In genomic region chr14:64971452-64971889, GRCh38 we compare ENCODE assay signal across 7 cellular contexts. TPM values are rescaled to one million over a fixed set of nuclear protein-coding genes. Genes with fewer than 3 reads are reported as not detected.
DNase-seq lines count a peak whose midpoint lies in the region; ATAC-seq, FAIRE-seq and TF ChIP-seq lines count a peak whose summit lies in the region.

No MANE protein-coding gene starts in this region.

- no peaks in the 10 kb centered on the region for H3K9me1 ChIP-seq in keratinocyte (ENCODE audit: control insufficient read depth, extremely low read depth, insufficient read depth, low read length)

- H3K27ac Mint-ChIP-seq in activated naive CD4-positive, alpha-beta T cell treated with anti-CD3 and anti-CD28 coated beads, Interleukin-2, amount 50 U/mL, for 24 hours: peak overlapping the region; percentile 41
- peak overlapping the region; percentile 14 for H3K27ac Mint-ChIP-seq in stimulated activated naive B cell treated with anti-CD40 and anti-IgM and Interleukin-4, amounts not matched to agents 10 μg/mL and 1 μg/mL and 100 μg/mL, for 72 hours

- no peaks in the 10 kb centered on the region for H3K79me2 ChIP-seq in keratinocyte (ENCODE audit: control insufficient read depth, insufficient read depth, low read length)

- peak overlapping the region; percentile 69 for H3K4me2 ChIP-seq in keratinocyte (ENCODE audit: control insufficient read depth, extremely low read depth, insufficient read depth, low read depth, low read length)

- no peaks in the 10 kb centered on the region for H3K36me3 Mint-ChIP-seq in activated naive CD4-positive, alpha-beta T cell treated with anti-CD3 and anti-CD28 coated beads, Interleukin-2, amount 50 U/mL, for 24 hours
- H3K36me3 Mint-ChIP-seq in stimulated activated naive B cell treated with anti-CD40 and anti-IgM and Interleukin-4, amounts not matched to agents 10 μg/mL and 1 μg/mL and 100 μg/mL, for 72 hours: peaks cover 2 to 3% of the 10 kb centered on the region in 2 donors

- FAIRE-seq in HTR-8/SVneo (lab: Jason Lieb, UNC): no peak
- no peak for FAIRE-seq in keratinocyte (lab: Jason Lieb, UNC)

- DNase-seq in HTR-8/SVneo (ENCODE audit: insufficient read length, low spot score) (peak; percentile 60), keratinocyte (ENCODE audit: low read depth, low spot score) (no peak), SIG-M5 treated with dmso at 0.1 percent for 504 hours (lab: John Stamatoyannopoulos, UW; ENCODE audit: unreplicated experiment) (no peak)
- no peak for DNase-seq in stimulated activated naive B cell treated with anti-CD40 and anti-IgM and Interleukin-4, amounts not matched to agents 10 μg/mL and 1 μg/mL and 100 μg/mL, for 72 hours

- no peaks in the 10 kb centered on the region for H3K27me3 ChIP-seq in keratinocyte (ENCODE audit: control insufficient read depth, extremely low read depth, insufficient read depth, low read length)

- no peak for ATAC-seq in stimulated activated naive B cell treated with anti-CD40 and anti-IgM and Interleukin-4, amounts not matched to agents 10 μg/mL and 1 μg/mL and 100 μg/mL, for 72 hours (replicated peaks)
- ATAC-seq in GM21390 (IDR thresholded peaks at IDR 0.05; ENCODE audit: unreplicated experiment) (no peak), GM19467 (IDR thresholded peaks at IDR 0.05; ENCODE audit: unreplicated experiment) (no peak)

- no peaks in the 10 kb centered on the region for H4K20me1 ChIP-seq in keratinocyte (ENCODE audit: control insufficient read depth, extremely low read depth, insufficient read depth, low read length)

- no peak overlapping the region for H2AFZ ChIP-seq in keratinocyte (ENCODE audit: control insufficient read depth, low read length)

- peak overlapping the region; percentile 29 to 61 (median 50) for H3K4me3 ChIP-seq in keratinocyte (ENCODE audit: control insufficient read depth in 2 of 3, extremely low read depth in 1 of 3, insufficient read depth in 2 of 3, low read depth in 1 of 3, low read length in 3 of 3)

- peaks cover 18% of the 10 kb centered on the region for H3K4me1 Mint-ChIP-seq in activated naive CD4-positive, alpha-beta T cell treated with anti-CD3 and anti-CD28 coated beads, Interleukin-2, amount 50 U/mL, for 24 hours
- H3K4me1 Mint-ChIP-seq in stimulated activated naive B cell treated with anti-CD40 and anti-IgM and Interleukin-4, amounts not matched to agents 10 μg/mL and 1 μg/mL and 100 μg/mL, for 72 hours: peaks cover 5 to 14% of the 10 kb centered on the region in 2 donors

- H3K36me3 ChIP-seq in keratinocyte (ENCODE audit: control insufficient read depth in 2 of 2, extremely low read depth in 1 of 2, insufficient read depth in 2 of 2, low read length in 2 of 2): no peaks in the 10 kb centered on the region

- H3K4me3 Mint-ChIP-seq in activated naive CD4-positive, alpha-beta T cell treated with anti-CD3 and anti-CD28 coated beads, Interleukin-2, amount 50 U/mL, for 24 hours: peak overlapping the region; percentile 62
- peak overlapping the region; percentile 56 to 68 for H3K4me3 Mint-ChIP-seq in stimulated activated naive B cell treated with anti-CD40 and anti-IgM and Interleukin-4, amounts not matched to agents 10 μg/mL and 1 μg/mL and 100 μg/mL, for 72 hours

- H3K4me1 ChIP-seq in keratinocyte (ENCODE audit: control insufficient read depth, extremely low read depth, insufficient read depth, low read length): no peaks in the 10 kb centered on the region

- H3K9me3 ChIP-seq in keratinocyte (ENCODE audit: control insufficient read depth, low read depth, low read length): no peaks in the 10 kb centered on the region

- H3K9me3 Mint-ChIP-seq in activated naive CD4-positive, alpha-beta T cell treated with anti-CD3 and anti-CD28 coated beads, Interleukin-2, amount 50 U/mL, for 24 hours: no peaks in the 10 kb centered on the region
- no peaks in the 10 kb centered on the region for H3K9me3 Mint-ChIP-seq in stimulated activated naive B cell treated with anti-CD40 and anti-IgM and Interleukin-4, amounts not matched to agents 10 μg/mL and 1 μg/mL and 100 μg/mL, for 72 hours

- no peaks in the 10 kb centered on the region for H3K27me3 Mint-ChIP-seq in activated naive CD4-positive, alpha-beta T cell treated with anti-CD3 and anti-CD28 coated beads, Interleukin-2, amount 50 U/mL, for 24 hours
- peaks cover 19 to 21% of the 10 kb centered on the region in 2 donors for H3K27me3 Mint-ChIP-seq in stimulated activated naive B cell treated with anti-CD40 and anti-IgM and Interleukin-4, amounts not matched to agents 10 μg/mL and 1 μg/mL and 100 μg/mL, for 72 hours

- no peak overlapping the region for H3K27ac ChIP-seq in keratinocyte (ENCODE audit: control insufficient read depth, insufficient read depth, low read length)

- no peak for TF ChIP-seq CTCF in keratinocyte (optimal IDR thresholded peaks at IDR 0.05 in 1 of 3, IDR thresholded peaks at IDR 0.05 in 1 of 3, conservative IDR thresholded peaks at IDR 0.05 in 1 of 3; ENCODE audit: extremely low read depth in 1 of 3, insufficient read depth in 2 of 3, low read length in 3 of 3)

- H3K9ac ChIP-seq in keratinocyte (ENCODE audit: control insufficient read depth, extremely low read depth, insufficient read depth, low read length): no peak overlapping the region

- dilution Hi-C loops in keratinocyte (cut with MboI; ENCODE audit: extremely low pct_ligation_motif_present, low sequenced_read_pairs): no loop called here

RNA-seq across cellular contexts. Expression of gene RAB15, which starts 0.7 kb away (rescaled TPM):
- polyA plus RNA-seq in keratinocyte: 2.1 to 3.3 TPM (median 3.1 TPM) in 3 replicates
- 0.27 TPM for polyA plus RNA-seq in keratinocyte (2011; ENCODE audit: low read depth)
- polyA plus RNA-seq in keratinocyte (2011; cell fraction: cytosol; rRNA removed): 2.1 TPM in 2 replicates
- 4.2 and 4.3 TPM in 2 replicates for polyA plus RNA-seq in keratinocyte (2011; cell fraction: nucleus; rRNA removed)
- polyA plus RNA-seq in keratinocyte (2012; ENCODE audit: low replicate concordance): 0.52 and 2.9 TPM in 2 replicates
- 1.6 to 3.0 TPM (median 1.6 TPM) in 3 replicates for polyA minus RNA-seq in keratinocyte
- polyA minus RNA-seq in keratinocyte (2011; cell fraction: cytosol; rRNA and poly(A)+ RNA removed): 1.9 TPM
- polyA minus RNA-seq in keratinocyte (2011; cell fraction: nucleus; rRNA and poly(A)+ RNA removed): 1.2 and 1.3 TPM in 2 replicates

RNA-seq across cellular contexts. Expression of gene FNTB, which starts 15.2 kb away (rescaled TPM):
- polyA plus RNA-seq in keratinocyte: 10.1 to 16.3 TPM (median 13.7 TPM) in 3 replicates
- 2.1 TPM for polyA plus RNA-seq in keratinocyte (2011; ENCODE audit: low read depth)
- 8.9 and 9.0 TPM in 2 replicates for polyA plus RNA-seq in keratinocyte (2011; cell fraction: cytosol; rRNA removed)
- polyA plus RNA-seq in keratinocyte (2011; cell fraction: nucleus; rRNA removed): 18.6 and 21.9 TPM in 2 replicates
- 10.6 and 14.4 TPM in 2 replicates for polyA plus RNA-seq in keratinocyte (2012; ENCODE audit: low replicate concordance)
- polyA minus RNA-seq in keratinocyte: 17.9 to 52.5 TPM (median 24.5 TPM) in 3 replicates
- 13.6 TPM for polyA minus RNA-seq in keratinocyte (2011; cell fraction: cytosol; rRNA and poly(A)+ RNA removed)
- 9.3 and 18.4 TPM in 2 replicates for polyA minus RNA-seq in keratinocyte (2011; cell fraction: nucleus; rRNA and poly(A)+ RNA removed)

RNA-seq across cellular contexts. Expression of gene GPX2, which starts 28.9 kb away (rescaled TPM):
- 47.0 to 76.9 TPM (median 57.5 TPM) in 3 replicates for polyA plus RNA-seq in keratinocyte
- polyA plus RNA-seq in keratinocyte (2011; ENCODE audit: low read depth): 0.82 TPM
- 48.6 and 68.2 TPM in 2 replicates for polyA plus RNA-seq in keratinocyte (2011; cell fraction: cytosol; rRNA removed)
- 20.0 and 23.7 TPM in 2 replicates for polyA plus RNA-seq in keratinocyte (2011; cell fraction: nucleus; rRNA removed)
- polyA plus RNA-seq in keratinocyte (2012; ENCODE audit: low replicate concordance): 5.9 and 41.7 TPM in 2 replicates
- polyA minus RNA-seq in keratinocyte: 27.2 to 42.0 TPM (median 36.9 TPM) in 3 replicates
- polyA minus RNA-seq in keratinocyte (2011; cell fraction: cytosol; rRNA and poly(A)+ RNA removed): 16.3 TPM
- polyA minus RNA-seq in keratinocyte (2011; cell fraction: nucleus; rRNA and poly(A)+ RNA removed): 3.4 and 4.7 TPM in 2 replicates

RNA-seq across cellular contexts. Expression of gene CHURC1, which starts 57.2 kb away (rescaled TPM):
- polyA plus RNA-seq in keratinocyte: 65.4 to 126 TPM (median 74.8 TPM) in 3 replicates
- 177 TPM for polyA plus RNA-seq in keratinocyte (2011; ENCODE audit: low read depth)
- 75.1 and 123 TPM in 2 replicates for polyA plus RNA-seq in keratinocyte (2011; cell fraction: cytosol; rRNA removed)
- polyA plus RNA-seq in keratinocyte (2011; cell fraction: nucleus; rRNA removed): 46.9 and 57.5 TPM in 2 replicates
- polyA plus RNA-seq in keratinocyte (2012; ENCODE audit: low replicate concordance): 42.0 and 50.4 TPM in 2 replicates
- polyA minus RNA-seq in keratinocyte: 8.0 to 26.2 TPM (median 15.6 TPM) in 3 replicates
- 23.8 TPM for polyA minus RNA-seq in keratinocyte (2011; cell fraction: cytosol; rRNA and poly(A)+ RNA removed)
- polyA minus RNA-seq in keratinocyte (2011; cell fraction: nucleus; rRNA and poly(A)+ RNA removed): 13.8 and 23.0 TPM in 2 replicates
